In the genomic region with DNA sequence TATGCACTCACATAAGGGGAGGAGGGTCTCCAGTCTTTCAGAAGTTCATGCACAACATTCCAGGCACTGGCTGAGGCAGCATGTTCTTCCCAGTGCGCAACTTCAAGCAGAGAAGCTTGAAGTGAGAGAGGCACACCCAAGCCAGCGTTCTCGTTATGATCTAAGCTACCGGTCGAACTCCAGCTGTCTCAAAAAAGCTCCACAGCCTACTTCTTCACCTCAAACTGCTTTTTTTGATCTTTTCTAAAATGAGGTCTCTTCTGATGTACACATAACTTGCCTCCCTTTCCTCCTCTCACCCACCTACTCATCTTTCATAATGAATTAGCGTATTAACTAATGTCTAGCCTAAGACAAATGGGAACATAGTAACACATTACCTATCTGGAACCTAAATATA, we compare ENCODE assay signal across 31 cellular contexts. TPM values are rescaled to one million over a fixed set of nuclear protein-coding genes. Genes with fewer than 3 reads are reported as not detected.
"Had no signal": no experiment of that assay in that cellular context is flagged by ENCODE, and none has a peak within 500 bp of the region (broad histone marks: within the 10 kb centered on the region; RNA-seq: fewer than 3 reads in every experiment).

No MANE protein-coding gene starts in this region.

- ATAC-seq: activated T-cell treated with anti-CD3 and anti-CD28 coated beads, Interleukin-2, amount 50 U/mL, for 72 hours; gastrocnemius medialis; heart left ventricle; left lobe of liver; lower lobe of right lung; natural killer cell treated with Interleukin-12 subunit alpha and Interleukin-12 subunit beta and Interleukin-15 and Interleukin-18, amount 100 ng/mL, for 72 hours; right lobe of liver; stimulated activated effector memory CD8-positive, alpha-beta T cell treated with anti-CD3 and anti-CD28 coated beads, Interleukin-12 subunit alpha, Interleukin-12 subunit beta, amount 100 ng/mL, for 72 hours had no signal

- H3K4me3 ChIP-seq: body of pancreas, cardiac muscle cell, colonic mucosa, gastrocnemius medialis, heart left ventricle, lower lobe of right lung, right lobe of liver, thoracic aorta, uterus had no signal

- H3K9me3 ChIP-seq: body of pancreas, colonic mucosa, gastrocnemius medialis, heart left ventricle, lower lobe of right lung, right lobe of liver, thoracic aorta, uterus had no signal

- H3K36me3 Mint-ChIP-seq: activated naive CD8-positive, alpha-beta T cell; immature natural killer cell; natural killer cell treated with Interleukin-12 subunit alpha and Interleukin-12 subunit beta and Interleukin-15 and Interleukin-18, amount 100 ng/mL, for 72 hours; stimulated activated effector memory CD8-positive, alpha-beta T cell treated with anti-CD3 and anti-CD28 coated beads, Interleukin-12 subunit alpha, Interleukin-12 subunit beta, amount 100 ng/mL, for 72 hours had no signal

- H3K9me3 Mint-ChIP-seq: activated T-cell treated with anti-CD3 and anti-CD28 coated beads, Interleukin-2, amount 50 U/mL, for 72 hours; immature natural killer cell; natural killer cell treated with Interleukin-12 subunit alpha and Interleukin-12 subunit beta and Interleukin-15 and Interleukin-18, amount 100 ng/mL, for 72 hours; stimulated activated effector memory CD8-positive, alpha-beta T cell treated with anti-CD3 and anti-CD28 coated beads, Interleukin-12 subunit alpha, Interleukin-12 subunit beta, amount 100 ng/mL, for 72 hours; stimulated activated naive CD8-positive, alpha-beta T cell treated with anti-CD3 and anti-CD28 coated beads, Interleukin-15, Interleukin-2, amounts not matched to agents 100 ng/mL and 50 ng/mL, for 24 hours had no signal

- H3K27me3 Mint-ChIP-seq: activated naive CD8-positive, alpha-beta T cell; type B pancreatic cell had no signal

- H3K27ac ChIP-seq: cardiac muscle cell, gastrocnemius medialis, heart left ventricle, lower lobe of right lung, right lobe of liver, thoracic aorta, uterus had no signal

- H3K36me3 ChIP-seq: cardiac muscle cell, colonic mucosa, gastrocnemius medialis, heart left ventricle, lower lobe of right lung, right lobe of liver, thoracic aorta, uterus had no signal

- H3K27me3 ChIP-seq: body of pancreas, cardiac muscle cell, colonic mucosa, gastrocnemius medialis, uterus had no signal

- H3K4me3 Mint-ChIP-seq: activated naive CD8-positive, alpha-beta T cell; activated T-cell treated with anti-CD3 and anti-CD28 coated beads, Interleukin-2, amount 50 U/mL, for 72 hours; immature natural killer cell; natural killer cell treated with Interleukin-12 subunit alpha and Interleukin-12 subunit beta and Interleukin-15 and Interleukin-18, amount 100 ng/mL, for 72 hours; stimulated activated effector memory CD8-positive, alpha-beta T cell treated with anti-CD3 and anti-CD28 coated beads, Interleukin-12 subunit alpha, Interleukin-12 subunit beta, amount 100 ng/mL, for 72 hours; stimulated activated naive CD8-positive, alpha-beta T cell treated with anti-CD3 and anti-CD28 coated beads, Interleukin-15, Interleukin-2, amounts not matched to agents 100 ng/mL and 50 ng/mL, for 24 hours; type B pancreatic cell had no signal

- H3K4me1 ChIP-seq: gastrocnemius medialis, heart left ventricle, lower lobe of right lung, right lobe of liver, uterus had no signal

- H3K27ac Mint-ChIP-seq: activated naive CD8-positive, alpha-beta T cell; activated T-cell treated with anti-CD3 and anti-CD28 coated beads, Interleukin-2, amount 50 U/mL, for 72 hours; immature natural killer cell; natural killer cell treated with Interleukin-12 subunit alpha and Interleukin-12 subunit beta and Interleukin-15 and Interleukin-18, amount 100 ng/mL, for 72 hours; stimulated activated effector memory CD8-positive, alpha-beta T cell treated with anti-CD3 and anti-CD28 coated beads, Interleukin-12 subunit alpha, Interleukin-12 subunit beta, amount 100 ng/mL, for 72 hours; stimulated activated naive CD8-positive, alpha-beta T cell treated with anti-CD3 and anti-CD28 coated beads, Interleukin-15, Interleukin-2, amounts not matched to agents 100 ng/mL and 50 ng/mL, for 24 hours; type B pancreatic cell had no signal

- H3K4me1 Mint-ChIP-seq: immature natural killer cell; stimulated activated effector memory CD8-positive, alpha-beta T cell treated with anti-CD3 and anti-CD28 coated beads, Interleukin-12 subunit alpha, Interleukin-12 subunit beta, amount 100 ng/mL, for 72 hours had no signal

- DNase-seq: activated CD4-positive, alpha-beta T cell treated with anti-CD3 and anti-CD28 coated beads for 4 hours; activated CD4-positive, alpha-beta T cell treated with anti-CD3 and anti-CD28 coated beads, Interleukin-2, amount 50 U/mL, for 4 hours; activated naive CD4-positive, alpha-beta T cell; activated T-cell treated with anti-CD3 and anti-CD28 coated beads for 4 hours; activated T-cell treated with anti-CD3 and anti-CD28 coated beads, Interleukin-2, amount 50 U/mL, for 72 hours; anterior cingulate cortex; cerebellar nuclear complex; effector CD8-positive, alpha-beta T cell; gastrocnemius medialis; heart left ventricle; hypothalamus; immature natural killer cell; kidney; lower lobe of right lung; mesenchymal stem cell; posterior cingulate gyrus; right lobe of liver; stimulated activated CD4-positive, alpha-beta T cell treated with anti-CD3 and anti-CD28 coated beads, Interleukin-12 subunit alpha, Interleukin-12 subunit beta, amount 100 ng/mL, for 4 hours; stimulated activated CD4-positive, alpha-beta T cell treated with anti-CD3 and anti-CD28 coated beads, Interleukin-4, amount 100 ng/mL, for 1 hour; uterus had no signal

RNA-seq across cellular contexts. Expression of gene GPC4, which starts 25.3 kb away (rescaled TPM):
- total RNA-seq: activated T-cell treated with anti-CD3 and anti-CD28 coated beads, Interleukin-2, amount 50 U/mL, for 72 hours; natural killer cell treated with Interleukin-12 subunit alpha and Interleukin-12 subunit beta and Interleukin-15 and Interleukin-18, amount 100 ng/mL, for 72 hours; T-helper 1 cell treated with Interleukin-12 subunit alpha and Interleukin-12 subunit beta and Interleukin-4 antibody, amounts not matched to agents 30 ng/mL and 1 ng/mL, for 36 hours had no signal
- polyA plus RNA-seq: immature natural killer cell had no signal
